In the genomic region with DNA sequence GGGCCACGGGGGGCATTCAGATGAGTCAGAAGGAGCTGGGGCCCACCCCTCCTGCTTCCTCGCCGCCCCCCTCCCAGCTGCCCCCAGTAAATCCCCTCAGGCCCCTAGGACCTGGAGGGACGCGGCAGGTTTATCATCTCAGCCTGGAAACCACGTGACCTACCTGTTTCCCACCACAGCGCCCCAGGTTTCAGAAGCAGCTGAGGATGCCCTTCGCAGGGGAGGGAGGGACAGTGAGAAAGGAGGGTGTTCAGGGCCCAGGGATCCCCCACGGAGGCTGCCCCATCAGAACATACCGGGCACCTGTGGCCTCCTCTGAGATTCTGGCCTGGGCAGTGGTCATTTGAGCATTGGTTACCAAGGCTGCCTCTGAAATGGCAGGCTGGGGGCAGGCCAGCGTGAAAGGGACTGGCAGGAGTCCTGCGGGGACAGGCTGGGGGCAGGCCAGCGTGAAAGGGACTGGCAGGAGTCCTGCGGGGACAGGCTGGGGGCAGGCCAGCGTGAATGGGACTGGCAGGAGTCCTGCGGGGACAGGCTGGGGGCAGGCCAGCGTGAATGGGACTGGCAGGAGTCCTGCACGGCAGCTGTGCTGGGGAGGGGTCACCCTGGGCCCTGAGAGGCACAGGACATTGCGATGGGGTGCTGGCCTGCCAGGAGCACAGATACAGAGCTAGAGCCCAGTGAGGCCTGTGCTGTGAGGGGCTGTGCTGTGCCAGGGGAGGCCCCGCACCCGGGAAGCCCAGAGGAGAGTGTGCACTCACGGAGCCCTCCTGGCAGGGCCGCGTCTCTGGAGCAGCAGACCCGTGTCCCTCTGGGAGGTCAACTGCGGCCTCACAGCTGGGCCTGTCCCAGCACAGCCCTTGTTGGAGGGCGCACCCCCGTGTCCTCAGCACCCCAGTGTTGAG, we compare ENCODE assay signal across 1 cellular context.
TF ChIP-seq lines count a peak whose summit lies in the region.

No MANE protein-coding gene starts in this region.

TF ChIP-seq in HepG2, 621 proteins besides CTCF, POLR2A, EP300 and RAD21 (continued from another document and continues in another):
- TF ChIP-seq, protein P1, sequence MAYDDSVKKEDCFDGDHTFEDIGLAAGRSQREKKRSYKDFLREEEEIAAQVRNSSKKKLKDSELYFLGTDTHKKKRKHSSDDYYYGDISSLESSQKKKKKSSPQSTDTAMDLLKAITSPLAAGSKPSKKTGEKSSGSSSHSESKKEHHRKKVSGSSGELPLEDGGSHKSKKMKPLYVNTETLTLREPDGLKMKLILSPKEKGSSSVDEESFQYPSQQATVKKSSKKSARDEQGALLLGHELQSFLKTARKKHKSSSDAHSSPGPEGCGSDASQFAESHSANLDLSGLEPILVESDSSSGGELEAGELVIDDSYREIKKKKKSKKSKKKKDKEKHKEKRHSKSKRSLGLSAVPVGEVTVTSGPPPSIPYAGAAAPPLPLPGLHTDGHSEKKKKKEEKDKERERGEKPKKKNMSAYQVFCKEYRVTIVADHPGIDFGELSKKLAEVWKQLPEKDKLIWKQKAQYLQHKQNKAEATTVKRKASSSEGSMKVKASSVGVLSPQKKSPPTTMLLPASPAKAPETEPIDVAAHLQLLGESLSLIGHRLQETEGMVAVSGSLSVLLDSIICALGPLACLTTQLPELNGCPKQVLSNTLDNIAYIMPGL (CRISPR knock-in tag; IDR thresholded peaks at IDR 0.05; ENCODE audit: borderline replicate concordance in 1 of 2, low read depth in 1 of 2) = peak in 1 of 2 experiments; percentile 41; a peak in 1 of 4 replicates
- TF ChIP-seq ZBTB7B (CRISPR knock-in tag; IDR thresholded peaks at IDR 0.05) = 0 out of 2 replicates have a peak, but pooled peaks have one; percentile 4
- TF ChIP-seq RBM22 (optimal IDR thresholded peaks at IDR 0.05; ENCODE audit: low read length) = no peak
- no peak for TF ChIP-seq ZNF30 (CRISPR knock-in tag; IDR thresholded peaks at IDR 0.05)
- TF ChIP-seq, protein P2, sequence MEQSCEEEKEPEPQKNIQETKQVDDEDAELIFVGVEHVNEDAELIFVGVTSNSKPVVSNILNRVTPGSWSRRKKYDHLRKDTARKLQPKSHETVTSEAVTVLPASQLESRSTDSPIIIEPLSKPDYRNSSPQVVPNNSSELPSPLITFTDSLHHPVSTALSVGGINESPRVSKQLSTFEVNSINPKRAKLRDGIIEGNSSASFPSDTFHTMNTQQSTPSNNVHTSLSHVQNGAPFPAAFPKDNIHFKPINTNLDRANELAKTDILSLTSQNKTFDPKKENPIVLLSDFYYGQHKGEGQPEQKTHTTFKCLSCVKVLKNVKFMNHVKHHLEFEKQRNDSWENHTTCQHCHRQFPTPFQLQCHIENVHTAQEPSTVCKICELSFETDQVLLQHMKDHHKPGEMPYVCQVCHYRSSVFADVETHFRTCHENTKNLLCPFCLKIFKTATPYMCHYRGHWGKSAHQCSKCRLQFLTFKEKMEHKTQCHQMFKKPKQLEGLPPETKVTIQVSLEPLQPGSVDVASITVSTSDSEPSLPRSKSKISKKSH (CRISPR knock-in tag; IDR thresholded peaks at IDR 0.05; ENCODE audit: borderline replicate concordance) = no peak
- no peak for TF ChIP-seq HOXD1 (CRISPR knock-in tag; IDR thresholded peaks at IDR 0.05)
- TF ChIP-seq, protein P3, sequence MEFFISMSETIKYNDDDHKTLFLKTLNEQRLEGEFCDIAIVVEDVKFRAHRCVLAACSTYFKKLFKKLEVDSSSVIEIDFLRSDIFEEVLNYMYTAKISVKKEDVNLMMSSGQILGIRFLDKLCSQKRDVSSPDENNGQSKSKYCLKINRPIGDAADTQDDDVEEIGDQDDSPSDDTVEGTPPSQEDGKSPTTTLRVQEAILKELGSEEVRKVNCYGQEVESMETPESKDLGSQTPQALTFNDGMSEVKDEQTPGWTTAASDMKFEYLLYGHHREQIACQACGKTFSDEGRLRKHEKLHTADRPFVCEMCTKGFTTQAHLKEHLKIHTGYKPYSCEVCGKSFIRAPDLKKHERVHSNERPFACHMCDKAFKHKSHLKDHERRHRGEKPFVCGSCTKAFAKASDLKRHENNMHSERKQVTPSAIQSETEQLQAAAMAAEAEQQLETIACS (CRISPR knock-in tag; IDR thresholded peaks at IDR 0.05) = no peak
- no peak for TF ChIP-seq ZMYM3 (CRISPR knock-in tag; IDR thresholded peaks at IDR 0.05)
- TF ChIP-seq, protein P4, sequence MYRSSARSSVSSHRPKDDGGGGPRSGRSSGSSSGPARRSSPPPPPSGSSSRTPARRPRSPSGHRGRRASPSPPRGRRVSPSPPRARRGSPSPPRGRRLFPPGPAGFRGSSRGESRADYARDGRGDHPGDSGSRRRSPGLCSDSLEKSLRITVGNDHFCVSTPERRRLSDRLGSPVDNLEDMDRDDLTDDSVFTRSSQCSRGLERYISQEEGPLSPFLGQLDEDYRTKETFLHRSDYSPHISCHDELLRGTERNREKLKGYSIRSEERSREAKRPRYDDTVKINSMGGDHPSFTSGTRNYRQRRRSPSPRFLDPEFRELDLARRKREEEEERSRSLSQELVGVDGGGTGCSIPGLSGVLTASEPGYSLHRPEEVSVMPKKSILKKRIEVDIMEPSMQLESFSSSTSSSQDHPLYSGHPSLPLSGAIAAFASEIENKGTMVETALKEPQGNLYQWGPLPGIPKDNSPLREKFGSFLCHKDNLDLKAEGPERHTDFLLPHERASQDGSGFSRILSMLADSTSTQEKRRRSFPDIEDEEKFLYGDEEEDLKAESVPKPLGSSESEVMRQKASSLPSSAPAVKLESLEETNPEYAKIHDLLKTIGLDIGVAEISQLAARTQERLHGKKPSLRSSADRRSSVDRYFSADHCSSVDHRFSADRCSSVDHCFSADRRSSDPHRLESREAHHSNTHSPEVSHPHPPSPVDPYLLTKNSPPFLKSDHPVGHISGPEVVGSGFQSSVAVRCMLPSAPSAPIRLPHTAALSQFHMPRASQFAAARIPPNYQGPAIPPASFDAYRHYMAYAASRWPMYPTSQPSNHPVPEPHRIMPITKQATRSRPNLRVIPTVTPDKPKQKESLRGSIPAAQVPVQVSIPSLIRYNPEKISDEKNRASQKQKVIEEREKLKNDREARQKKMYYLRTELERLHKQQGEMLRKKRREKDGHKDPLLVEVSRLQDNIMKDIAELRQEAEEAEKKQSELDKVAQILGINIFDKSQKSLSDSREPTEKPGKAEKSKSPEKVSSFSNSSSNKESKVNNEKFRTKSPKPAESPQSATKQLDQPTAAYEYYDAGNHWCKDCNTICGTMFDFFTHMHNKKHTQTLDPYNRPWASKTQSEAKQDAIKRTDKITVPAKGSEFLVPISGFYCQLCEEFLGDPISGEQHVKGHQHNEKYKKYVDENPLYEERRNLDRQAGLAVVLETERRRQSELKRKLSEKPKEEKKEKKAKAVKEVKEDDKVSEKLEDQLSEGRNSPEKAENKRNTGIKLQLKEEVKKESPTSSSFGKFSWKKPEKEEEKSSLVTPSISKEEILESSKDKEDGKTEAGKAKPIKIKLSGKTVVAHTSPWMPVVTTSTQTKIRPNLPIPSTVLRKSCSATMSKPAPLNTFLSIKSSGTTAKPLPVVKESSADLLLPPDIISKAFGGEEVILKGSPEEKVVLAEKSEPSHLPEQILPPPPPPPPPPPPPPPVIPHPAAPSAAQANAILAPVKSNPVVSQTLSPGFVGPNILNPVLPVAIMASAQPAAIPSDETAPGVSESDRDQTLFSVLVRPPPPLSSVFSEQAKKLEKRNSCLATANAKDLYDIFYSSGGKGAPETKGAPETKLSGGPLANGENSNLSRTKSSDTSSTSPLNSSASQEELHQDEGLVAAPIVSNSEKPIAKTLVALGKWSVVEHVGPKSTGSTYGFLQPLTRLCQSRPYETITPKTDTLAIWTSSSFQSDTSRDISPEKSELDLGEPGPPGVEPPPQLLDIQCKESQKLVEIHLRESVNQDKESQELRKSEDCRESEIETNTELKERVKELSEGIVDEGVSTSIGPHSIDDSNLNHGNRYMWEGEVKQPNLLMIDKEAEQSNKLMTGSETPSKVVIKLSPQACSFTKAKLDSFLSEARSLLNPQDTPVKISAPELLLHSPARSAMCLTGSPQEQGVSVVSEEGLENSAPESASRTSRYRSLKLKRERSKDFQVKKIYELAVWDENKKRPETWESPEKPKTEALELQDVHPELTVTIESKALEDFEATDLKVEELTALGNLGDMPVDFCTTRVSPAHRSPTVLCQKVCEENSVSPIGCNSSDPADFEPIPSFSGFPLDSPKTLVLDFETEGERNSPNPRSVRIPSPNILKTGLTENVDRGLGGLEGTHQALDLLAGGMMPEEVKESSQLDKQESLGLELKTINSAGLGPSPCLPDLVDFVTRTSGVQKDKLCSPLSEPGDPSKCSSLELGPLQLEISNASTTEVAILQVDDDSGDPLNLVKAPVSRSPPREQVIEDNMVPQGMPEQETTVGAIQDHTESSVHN (CRISPR knock-in tag; IDR thresholded peaks at IDR 0.05) = no peak
- no peak for TF ChIP-seq BRCA1 (CRISPR knock-in tag; IDR thresholded peaks at IDR 0.05)
- TF ChIP-seq MXI1 (IDR thresholded peaks at IDR 0.05; ENCODE audit: borderline replicate concordance, low read depth, low read length) = no peak
- TF ChIP-seq, protein P5, sequence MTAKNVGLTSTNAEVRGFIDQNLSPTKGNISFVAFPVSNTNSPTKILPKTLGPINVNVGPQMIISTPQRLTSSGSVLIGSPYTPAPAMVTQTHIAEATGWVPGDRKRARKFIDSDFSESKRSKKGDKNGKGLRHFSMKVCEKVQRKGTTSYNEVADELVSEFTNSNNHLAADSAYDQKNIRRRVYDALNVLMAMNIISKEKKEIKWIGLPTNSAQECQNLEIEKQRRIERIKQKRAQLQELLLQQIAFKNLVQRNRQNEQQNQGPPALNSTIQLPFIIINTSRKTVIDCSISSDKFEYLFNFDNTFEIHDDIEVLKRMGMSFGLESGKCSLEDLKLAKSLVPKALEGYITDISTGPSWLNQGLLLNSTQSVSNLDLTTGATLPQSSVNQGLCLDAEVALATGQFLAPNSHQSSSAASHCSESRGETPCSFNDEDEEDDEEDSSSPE (CRISPR knock-in tag; IDR thresholded peaks at IDR 0.05) = no peak
- TF ChIP-seq, protein P6, sequence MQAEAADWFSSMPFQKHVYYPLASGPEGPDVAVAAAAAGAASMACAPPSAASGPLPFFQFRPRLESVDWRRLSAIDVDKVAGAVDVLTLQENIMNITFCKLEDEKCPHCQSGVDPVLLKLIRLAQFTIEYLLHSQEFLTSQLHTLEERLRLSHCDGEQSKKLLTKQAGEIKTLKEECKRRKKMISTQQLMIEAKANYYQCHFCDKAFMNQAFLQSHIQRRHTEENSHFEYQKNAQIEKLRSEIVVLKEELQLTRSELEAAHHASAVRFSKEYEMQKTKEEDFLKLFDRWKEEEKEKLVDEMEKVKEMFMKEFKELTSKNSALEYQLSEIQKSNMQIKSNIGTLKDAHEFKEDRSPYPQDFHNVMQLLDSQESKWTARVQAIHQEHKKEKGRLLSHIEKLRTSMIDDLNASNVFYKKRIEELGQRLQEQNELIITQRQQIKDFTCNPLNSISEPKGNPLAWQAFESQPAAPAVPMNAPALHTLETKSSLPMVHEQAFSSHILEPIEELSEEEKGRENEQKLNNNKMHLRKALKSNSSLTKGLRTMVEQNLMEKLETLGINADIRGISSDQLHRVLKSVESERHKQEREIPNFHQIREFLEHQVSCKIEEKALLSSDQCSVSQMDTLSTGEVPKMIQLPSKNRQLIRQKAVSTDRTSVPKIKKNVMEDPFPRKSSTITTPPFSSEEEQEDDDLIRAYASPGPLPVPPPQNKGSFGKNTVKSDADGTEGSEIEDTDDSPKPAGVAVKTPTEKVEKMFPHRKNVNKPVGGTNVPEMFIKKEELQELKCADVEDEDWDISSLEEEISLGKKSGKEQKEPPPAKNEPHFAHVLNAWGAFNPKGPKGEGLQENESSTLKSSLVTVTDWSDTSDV (CRISPR knock-in tag; IDR thresholded peaks at IDR 0.05) = no peak
- no peak for TF ChIP-seq SOX5 (CRISPR knock-in tag; IDR thresholded peaks at IDR 0.05; ENCODE audit: borderline replicate concordance)
- TF ChIP-seq, protein P7, sequence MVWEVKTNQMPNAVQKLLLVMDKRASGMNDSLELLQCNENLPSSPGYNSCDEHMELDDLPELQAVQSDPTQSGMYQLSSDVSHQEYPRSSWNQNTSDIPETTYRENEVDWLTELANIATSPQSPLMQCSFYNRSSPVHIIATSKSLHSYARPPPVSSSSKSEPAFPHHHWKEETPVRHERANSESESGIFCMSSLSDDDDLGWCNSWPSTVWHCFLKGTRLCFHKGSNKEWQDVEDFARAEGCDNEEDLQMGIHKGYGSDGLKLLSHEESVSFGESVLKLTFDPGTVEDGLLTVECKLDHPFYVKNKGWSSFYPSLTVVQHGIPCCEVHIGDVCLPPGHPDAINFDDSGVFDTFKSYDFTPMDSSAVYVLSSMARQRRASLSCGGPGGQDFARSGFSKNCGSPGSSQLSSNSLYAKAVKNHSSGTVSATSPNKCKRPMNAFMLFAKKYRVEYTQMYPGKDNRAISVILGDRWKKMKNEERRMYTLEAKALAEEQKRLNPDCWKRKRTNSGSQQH (CRISPR knock-in tag; IDR thresholded peaks at IDR 0.05; ENCODE audit: low read depth) = no peak
- TF ChIP-seq ZNF260 (CRISPR knock-in tag; IDR thresholded peaks at IDR 0.05; ENCODE audit: borderline replicate concordance, low read depth) = no peak
- TF ChIP-seq, protein P8, sequence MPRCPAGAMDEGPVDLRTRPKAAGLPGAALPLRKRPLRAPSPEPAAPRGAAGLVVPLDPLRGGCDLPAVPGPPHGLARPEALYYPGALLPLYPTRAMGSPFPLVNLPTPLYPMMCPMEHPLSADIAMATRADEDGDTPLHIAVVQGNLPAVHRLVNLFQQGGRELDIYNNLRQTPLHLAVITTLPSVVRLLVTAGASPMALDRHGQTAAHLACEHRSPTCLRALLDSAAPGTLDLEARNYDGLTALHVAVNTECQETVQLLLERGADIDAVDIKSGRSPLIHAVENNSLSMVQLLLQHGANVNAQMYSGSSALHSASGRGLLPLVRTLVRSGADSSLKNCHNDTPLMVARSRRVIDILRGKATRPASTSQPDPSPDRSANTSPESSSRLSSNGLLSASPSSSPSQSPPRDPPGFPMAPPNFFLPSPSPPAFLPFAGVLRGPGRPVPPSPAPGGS (CRISPR knock-in tag; IDR thresholded peaks at IDR 0.05) = no peak
- no peak for TF ChIP-seq BCL6 (CRISPR knock-in tag; IDR thresholded peaks at IDR 0.05)
- no peak for TF ChIP-seq NR1H2 (CRISPR knock-in tag; IDR thresholded peaks at IDR 0.05; ENCODE audit: borderline replicate concordance, low read depth)
- TF ChIP-seq ZNF761 (CRISPR knock-in tag; conservative IDR thresholded peaks at IDR 0.05) = no peak
- no peak for TF ChIP-seq NAIF1 (CRISPR knock-in tag; IDR thresholded peaks at IDR 0.05; ENCODE audit: borderline replicate concordance)
- TF ChIP-seq RXRB (CRISPR knock-in tag; IDR thresholded peaks at IDR 0.05; ENCODE audit: borderline replicate concordance) = no peak
